Comparison of ENCODE assay signal across 15 cellular contexts in the genomic region with DNA sequence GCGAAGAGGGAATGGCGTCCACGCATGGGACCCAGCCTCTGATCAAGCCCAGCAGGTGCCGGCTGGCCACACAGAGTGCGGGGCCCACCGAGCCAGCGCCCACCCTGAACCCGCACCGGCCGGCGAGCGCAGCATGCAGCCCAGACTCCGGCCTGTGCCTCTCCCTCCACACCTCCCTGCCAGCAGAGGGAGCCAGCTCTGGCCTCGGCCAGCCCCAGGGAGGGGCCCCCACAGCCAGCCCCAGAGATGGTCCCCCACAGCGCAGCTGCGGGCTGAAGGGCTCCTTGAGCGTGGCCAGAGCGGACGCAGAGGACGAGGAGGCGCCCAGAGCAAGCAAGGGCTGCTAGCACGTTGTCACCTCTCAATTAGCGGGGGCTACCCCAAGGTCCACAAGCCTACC.
"Had no signal": no experiment of that assay in that cellular context is flagged by ENCODE, and none has a peak within 500 bp of the region (broad histone marks: within the 10 kb centered on the region; RNA-seq: fewer than 3 reads in every experiment).

No MANE protein-coding gene starts in this region.

- H3K36me3 ChIP-seq: sigmoid colon, tibial nerve had no signal

- H3K4me3 ChIP-seq: lung, sigmoid colon, tibial nerve had no signal

- H3K27ac ChIP-seq: foreskin keratinocyte, sigmoid colon, tibial nerve had no signal

- ATAC-seq: activated naive CD4-positive, alpha-beta T cell treated with anti-CD3 and anti-CD28 coated beads, Interleukin-2, amount 50 U/mL, for 72 hours; activated T-cell treated with anti-CD3 and anti-CD28 coated beads, Interleukin-2, amount 50 U/mL, for 72 hours; foreskin keratinocyte; T-helper 17 cell had no signal

- H3K4me1 Mint-ChIP-seq: activated B cell treated with CpG ODN at 0.5 μM for 24 hours; activated CD4-positive, alpha-beta T cell treated with anti-CD3 and anti-CD28 coated beads, Interleukin-2, amount 10 ng/mL, durations not matched to agents 7 days and 5 days; neural crest cell had no signal

- H3K9me3 Mint-ChIP-seq: activated B cell treated with CpG ODN at 0.5 μM for 24 hours; activated CD4-positive, alpha-beta T cell treated with anti-CD3 and anti-CD28 coated beads, Interleukin-2, amount 10 ng/mL, durations not matched to agents 7 days and 5 days; activated naive CD4-positive, alpha-beta T cell treated with anti-CD3 and anti-CD28 coated beads, Interleukin-2, amount 50 U/mL, for 72 hours; activated T-cell treated with anti-CD3 and anti-CD28 coated beads, Interleukin-2, amount 50 U/mL, for 72 hours had no signal

- H3K27ac Mint-ChIP-seq: activated B cell treated with CpG ODN at 0.5 μM for 24 hours; activated CD4-positive, alpha-beta T cell treated with anti-CD3 and anti-CD28 coated beads, Interleukin-2, amount 10 ng/mL, durations not matched to agents 7 days and 5 days; activated naive CD4-positive, alpha-beta T cell treated with anti-CD3 and anti-CD28 coated beads, Interleukin-2, amount 50 U/mL, for 72 hours; activated T-cell treated with anti-CD3 and anti-CD28 coated beads, Interleukin-2, amount 50 U/mL, for 72 hours; T-helper 17 cell had no signal

- H3K36me3 Mint-ChIP-seq: activated naive CD4-positive, alpha-beta T cell treated with anti-CD3 and anti-CD28 coated beads, Interleukin-2, amount 50 U/mL, for 72 hours had no signal

- H3K9me3 ChIP-seq: sigmoid colon, tibial nerve had no signal

- H3K4me3 Mint-ChIP-seq: activated B cell treated with CpG ODN at 0.5 μM for 24 hours; activated CD4-positive, alpha-beta T cell treated with anti-CD3 and anti-CD28 coated beads, Interleukin-2, amount 10 ng/mL, durations not matched to agents 7 days and 5 days; activated T-cell treated with anti-CD3 and anti-CD28 coated beads, Interleukin-2, amount 50 U/mL, for 72 hours; neural crest cell; T-helper 17 cell had no signal

- H3K27me3 ChIP-seq: foreskin keratinocyte, sigmoid colon, tibial nerve had no signal

- DNase-seq: activated B cell treated with CpG ODN at 0.5 μM for 24 hours; activated CD4-positive, alpha-beta T cell treated with anti-CD3 and anti-CD28 coated beads, Interleukin-2, amount 10 ng/mL, durations not matched to agents 7 days and 5 days; activated CD8-positive, alpha-beta memory T cell treated with anti-CD3 and anti-CD28 coated beads, Interleukin-2, amount 50 U/mL, for 48 hours; activated gamma-delta T cell; activated T-cell treated with anti-CD3 and anti-CD28 coated beads, Interleukin-2, amount 50 U/mL, for 72 hours; central memory CD4-positive, alpha-beta T cell; effector CD8-positive, alpha-beta T cell; foreskin keratinocyte; sigmoid colon; stimulated activated CD4-positive, alpha-beta T cell treated with anti-CD3 and anti-CD28 coated beads, Interleukin-1b, Interleukin-23, amount 100 ng/mL, for 48 hours; T-helper 17 cell had no signal

- H3K27me3 Mint-ChIP-seq: activated B cell treated with CpG ODN at 0.5 μM for 24 hours; activated CD4-positive, alpha-beta T cell treated with anti-CD3 and anti-CD28 coated beads, Interleukin-2, amount 10 ng/mL, durations not matched to agents 7 days and 5 days had no signal

- H3K4me1 ChIP-seq: foreskin keratinocyte, sigmoid colon, tibial nerve had no signal
